ENCODE assay signal across 9 cellular contexts in genomic region chr20:23441850-23442313, GRCh38. TPM values are rescaled to one million over a fixed set of nuclear protein-coding genes. Genes with fewer than 3 reads are reported as not detected.
DNase-seq lines count a peak whose midpoint lies in the region; ATAC-seq, FAIRE-seq and TF ChIP-seq lines count a peak whose summit lies in the region.
"Had no signal": no experiment of that assay in that cellular context is flagged by ENCODE, and none has a peak within 500 bp of the region (broad histone marks: within the 10 kb centered on the region; RNA-seq: fewer than 3 reads in every experiment).

No MANE protein-coding gene starts in this region.

- H3K79me2 ChIP-seq in H1 (ENCODE audit: control insufficient read depth in 1 of 2, insufficient read depth in 2 of 2, low read length in 2 of 2) (no peaks in the 10 kb centered on the region), mesendoderm (ENCODE audit: control insufficient read depth, insufficient read depth, low read length) (no peaks in the 10 kb centered on the region)

- H3K23ac ChIP-seq in H1 (ENCODE audit: insufficient read length) (no peak overlapping the region), mesendoderm (ENCODE audit: low read length) (no peak overlapping the region)

- H3K4me3 ChIP-seq in H1 (ENCODE audit: extremely low read depth in 1 of 4, insufficient read depth in 2 of 4, low read depth in 3 of 4, low read length in 4 of 4) (no peak overlapping the region), mesendoderm (ENCODE audit: low read length) (no peak overlapping the region)

- 0 out of 2 replicates have a peak overlapping the region, but pooled peaks have one; percentile 4 for H2BK20ac ChIP-seq in H1 (ENCODE audit: low read length)

- H4K8ac ChIP-seq in H1 (ENCODE audit: extremely low read depth, insufficient read depth, low read length) (no peak overlapping the region), mesendoderm (ENCODE audit: low read depth, low read length) (no peak overlapping the region)

- peaks cover 2% of the 10 kb centered on the region; the same call in 1 of the 2 replicates for H3K23me2 ChIP-seq in H1 (ENCODE audit: low read depth, low read length)

- intact Hi-C loops in activated CD4-positive, alpha-beta memory T cell treated with anti-CD3 and anti-CD28 coated beads for 36 hours (cut with micrococcal nuclease): loop anchor here (1.0 to 10.0 kb wide), 2 partner anchors 164 to 747 kb away; no protein-coding TSS in a partner anchor

- H3K4me3 Mint-ChIP-seq in activated CD4-positive, alpha-beta memory T cell treated with anti-CD3 and anti-CD28 coated beads for 36 hours: no peak overlapping the region

- FAIRE-seq in H1 (lab: Jason Lieb, UNC): peak; percentile 100

- H3K27ac Mint-ChIP-seq in activated CD4-positive, alpha-beta memory T cell treated with anti-CD3 and anti-CD28 coated beads for 36 hours: no peak overlapping the region

- peaks cover 1% of the 10 kb centered on the region for H3K27me3 Mint-ChIP-seq in activated CD4-positive, alpha-beta memory T cell treated with anti-CD3 and anti-CD28 coated beads for 36 hours

- H3K4me1 Mint-ChIP-seq in activated CD4-positive, alpha-beta memory T cell treated with anti-CD3 and anti-CD28 coated beads for 36 hours (ENCODE audit: low read depth): no peaks in the 10 kb centered on the region

- no peak for TF ChIP-seq EP300 in H1 (IDR thresholded peaks at IDR 0.05; ENCODE audit: borderline replicate concordance in 1 of 2, low read depth in 2 of 2, low read length in 2 of 2)

- H3K9me3 ChIP-seq in H1 (ENCODE audit: insufficient read depth in 2 of 2, low read depth in 1 of 2, low read length in 1 of 2): no peaks in the 10 kb centered on the region

- no peaks in the 10 kb centered on the region for H3K9me3 Mint-ChIP-seq in activated CD4-positive, alpha-beta memory T cell treated with anti-CD3 and anti-CD28 coated beads for 36 hours

- DNase-seq in A172 (ENCODE audit: low spot score) (peak; percentile 71), GM13976 (ENCODE audit: low spot score) (peak; percentile 82), NCI-H526 (lab: John Stamatoyannopoulos, UW) (peak; percentile 80 to 90), H1 (ENCODE audit: low read depth in 1 of 2, low spot score in 2 of 2) (peak; percentile 88 to 93), mesendoderm (peak; percentile 94)
- DNase-seq in activated CD4-positive, alpha-beta memory T cell treated with anti-CD3 and anti-CD28 coated beads for 36 hours: peak; percentile 69
- DNase-seq in stimulated activated CD8-positive, alpha-beta memory T cell treated with anti-CD3 and anti-CD28 coated beads, Interleukin-7, amount 100 ng/mL, for 1 hour (ENCODE audit: low read depth in 2 of 2): peak; percentile 25 to 36

- no peak overlapping the region for H4K91ac ChIP-seq in H1 (replicated peaks; ENCODE audit: insufficient read length, low read length)

- H4K5ac ChIP-seq in H1 (ENCODE audit: insufficient read length, low read depth, low read length) (no peak overlapping the region), mesendoderm (ENCODE audit: low read length) (no peak overlapping the region)

- H2BK120ac ChIP-seq in H1 (replicated peaks; ENCODE audit: low read depth, low read length) (no peak overlapping the region), mesendoderm (ENCODE audit: low read depth, low read length) (no peak overlapping the region)

- H2BK15ac ChIP-seq in H1 (ENCODE audit: low read length): 0 out of 2 replicates have a peak overlapping the region, but pooled peaks have one; percentile 74
- H2BK15ac ChIP-seq in mesendoderm (replicated peaks; ENCODE audit: low read depth): no peak overlapping the region

- H3K36me3 ChIP-seq in H1 (ENCODE audit: control insufficient read depth in 2 of 4, insufficient read depth in 4 of 4, low read length in 3 of 4) (no peaks in the 10 kb centered on the region), mesendoderm (ENCODE audit: control insufficient read depth, insufficient read depth, low read length) (no peaks in the 10 kb centered on the region)

- no peaks in the 10 kb centered on the region for H4K20me1 ChIP-seq in H1 (replicated peaks in 1 of 2; ENCODE audit: control insufficient read depth in 1 of 2, insufficient read depth in 2 of 2, low read length in 2 of 2)

- H3K27me3 ChIP-seq in H1 (replicated peaks in 1 of 4; ENCODE audit: control insufficient read depth in 3 of 4, extremely low read depth in 1 of 4, insufficient read depth in 3 of 4, low read length in 3 of 4): no peaks in the 10 kb centered on the region
- H3K27me3 ChIP-seq in mesendoderm (ENCODE audit: insufficient read depth, low read length, poor library complexity): no peaks in the 10 kb centered on the region

- H3K36me3 Mint-ChIP-seq in activated CD4-positive, alpha-beta memory T cell treated with anti-CD3 and anti-CD28 coated beads for 36 hours: no peaks in the 10 kb centered on the region

- in situ Hi-C loops in GM13976 (cut with MboI; ENCODE audit: low sequenced_read_pairs, unreplicated experiment): loop anchor here (10.0 kb wide), 1 partner anchor 163 kb away; the partner anchor contains the start of gene CST9

- H3K4me1 ChIP-seq in H1 (replicated peaks in 1 of 4; ENCODE audit: control insufficient read depth in 3 of 4, insufficient read depth in 4 of 4, low read length in 3 of 4): no peaks in the 10 kb centered on the region; a peak in 1 of 7 replicates
- H3K4me1 ChIP-seq in mesendoderm (ENCODE audit: control insufficient read depth, low read depth, low read length): no peaks in the 10 kb centered on the region

- TF ChIP-seq RAD21 in H1 (IDR thresholded peaks at IDR 0.05 in 1 of 2, conservative IDR thresholded peaks at IDR 0.05 in 1 of 2; ENCODE audit: low read depth in 2 of 2, low read length in 2 of 2): peak; percentile 96 to 98

- TF ChIP-seq POLR2A in H1 (IDR thresholded peaks at IDR 0.05; ENCODE audit: control extremely low read depth in 1 of 2, low read depth in 2 of 2, low read length in 2 of 2): no peak

- H2AK5ac ChIP-seq in H1 (ENCODE audit: low read depth, low read length) (no peak overlapping the region), mesendoderm (ENCODE audit: low read length) (no peak overlapping the region)

- no peaks in the 10 kb centered on the region for H3K79me1 ChIP-seq in H1 (ENCODE audit: low read depth, low read length)
- no peaks in the 10 kb centered on the region for H3K79me1 ChIP-seq in mesendoderm (ENCODE audit: low read length)

- H3K18ac ChIP-seq in H1 (ENCODE audit: extremely low read depth, low read length) (no peak overlapping the region), mesendoderm (ENCODE audit: low read length) (no peak overlapping the region)

- H3K9ac ChIP-seq in H1 (replicated peaks in 1 of 4; ENCODE audit: extremely low read depth in 1 of 4, low read depth in 3 of 4, low read length in 3 of 4) (no peak overlapping the region), mesendoderm (ENCODE audit: low read length) (no peak overlapping the region)

- no peak overlapping the region for H3K14ac ChIP-seq in H1 (ENCODE audit: insufficient read length)

- WGBS in H1 (ENCODE audit: extremely low coverage in 1 of 2, insufficient coverage in 1 of 2, insufficient read length in 1 of 2, insufficient replicate concordance in 2 of 2, low coverage in 1 of 2, low lambda C conversion rate in 2 of 2, missing lambda C conversion rate in 1 of 2), 2 experiments: 34% methylated on average over 8 of the region's 8 CpGs; no CpG with 5 or more reads in 1 of the 2 experiments
- WGBS in mesendoderm (ENCODE audit: extremely low coverage, insufficient coverage, low lambda C conversion rate): no CpG with 5 or more reads among the region's 8 CpGs

- 0 out of 2 replicates have a peak overlapping the region, but pooled peaks have one; percentile 86 for H2BK5ac ChIP-seq in H1 (ENCODE audit: low read depth, low read length)
- H2BK5ac ChIP-seq in mesendoderm (ENCODE audit: low read length): no peak overlapping the region

- H2BK12ac ChIP-seq in H1 (ENCODE audit: low read depth, low read length): no peak overlapping the region

- H3K56ac ChIP-seq in H1 (replicated peaks; ENCODE audit: insufficient read length, low read depth, low read length): no peak overlapping the region
- no peak overlapping the region for H3K56ac ChIP-seq in mesendoderm (ENCODE audit: low read length)

- CTCF ChIA-PET in activated CD4-positive, alpha-beta memory T cell treated with anti-CD3 and anti-CD28 coated beads for 36 hours (lab: Charles Lee): interaction anchor here (0.6 to 4.4 kb wide), 15 partner anchors 8 to 1750 kb away, joined by 3 to 50 read pairs (median 3); partner anchors contain the start of genes CST11, CST9 and NAPB
- CTCF ChIA-PET in H1 (lab: Charles Lee; ENCODE audit: partially characterized antibody): interaction anchor here (0.6 to 18.9 kb wide), 35 partner anchors 8 to 930 kb away, joined by 3 to 328 read pairs (median 4); partner anchors contain the start of genes CST11, CST3, CST9 and CST9L

- H3K27ac ChIP-seq in H1 (ENCODE audit: low read depth, low read length) (no peak overlapping the region), mesendoderm (ENCODE audit: low read depth, low read length) (no peak overlapping the region)

- H2AFZ ChIP-seq in H1 (ENCODE audit: low read length): peak overlapping the region; percentile 62; the same call in 1 of the 2 replicates

- H3K4ac ChIP-seq in H1 (replicated peaks; ENCODE audit: insufficient read length, low read depth, low read length): no peak overlapping the region
- H3K4ac ChIP-seq in mesendoderm (ENCODE audit: low read depth, low read length): no peak overlapping the region

- no peak overlapping the region for H3K4me2 ChIP-seq in H1 (ENCODE audit: insufficient read depth in 1 of 2, low read depth in 2 of 2, low read length in 2 of 2)
- H3K4me2 ChIP-seq in mesendoderm (ENCODE audit: low read length): no peak overlapping the region

- TF ChIP-seq CTCF in GM13976 (IDR thresholded peaks at IDR 0.05; ENCODE audit: borderline replicate concordance, control extremely low read depth, extremely low read depth, insufficient read depth, missing control alignments): peak; percentile 85
- peak; percentile 88 to 97 (median 88) for TF ChIP-seq CTCF in H1 (IDR thresholded peaks at IDR 0.05; ENCODE audit: control extremely low read depth in 1 of 3, insufficient read depth in 1 of 3, low read depth in 1 of 3, low read length in 3 of 3)

- POLR2A ChIA-PET in activated CD4-positive, alpha-beta memory T cell treated with anti-CD3 and anti-CD28 coated beads for 36 hours (lab: Charles Lee): no interaction called here
- POLR2A ChIA-PET in H1 (lab: Charles Lee; ENCODE audit: partially characterized antibody): interaction anchor here (1.5 to 1.8 kb wide), 2 partner anchors 20 to 39 kb away, joined by 3 to 4 read pairs; no protein-coding TSS in a partner anchor

- ATAC-seq in HG03175 (IDR thresholded peaks at IDR 0.05; ENCODE audit: unreplicated experiment): peak; percentile 74

RNA-seq across cellular contexts. Expression of gene CSTL1, which starts 2.4 kb away (rescaled TPM):
- not detected in 2 replicates for total RNA-seq in A172 (2014; rRNA removed; shearing (Covaris generic))
- not detected for total RNA-seq in activated CD4-positive, alpha-beta memory T cell treated with anti-CD3 and anti-CD28 coated beads for 36 hours
- not detected in 2 replicates for total RNA-seq in H1 (2021; fragmentation: NEBNext Ultra II Directional; extraction: Animal tissue kit (Norgen Biotek cat#: 25700))
- polyA plus RNA-seq in H1 (2011; rRNA removed): not detected in 2 replicates
- not detected for polyA plus RNA-seq in H1 (2011; cell fraction: cytosol; rRNA removed)
- not detected for polyA plus RNA-seq in H1 (2011; cell fraction: nucleus; rRNA removed)
- not detected in 4 replicates for polyA plus RNA-seq in H1 (2012, experiment 1 of 2)
- polyA plus RNA-seq in H1 (2012, experiment 2 of 2): not detected
- polyA plus RNA-seq in H1 (2013, experiment 1 of 2): not detected
- not detected for polyA plus RNA-seq in H1 (2013, experiment 2 of 2)
- polyA minus RNA-seq in H1 (2011; rRNA and poly(A)+ RNA removed): not detected in 2 replicates
- polyA minus RNA-seq in H1 (2011; cell fraction: cytosol; rRNA and poly(A)+ RNA removed): not detected
- not detected for polyA minus RNA-seq in H1 (2011; cell fraction: nucleus; rRNA and poly(A)+ RNA removed)
- not detected for polyA plus RNA-seq in mesendoderm (2013, experiment 1 of 2)
- not detected for polyA plus RNA-seq in mesendoderm (2013, experiment 2 of 2)
- total RNA-seq: subcutaneous adipose tissue had no signal

RNA-seq across cellular contexts. Expression of gene CST11, which starts 10.8 kb away (rescaled TPM):
- total RNA-seq in A172 (2014; rRNA removed; shearing (Covaris generic)): not detected in 2 replicates
- total RNA-seq in activated CD4-positive, alpha-beta memory T cell treated with anti-CD3 and anti-CD28 coated beads for 36 hours: not detected
- not detected in 2 replicates for total RNA-seq in H1 (2021; fragmentation: NEBNext Ultra II Directional; extraction: Animal tissue kit (Norgen Biotek cat#: 25700))
- polyA plus RNA-seq in H1 (2011; rRNA removed): 0.72 and 2.0 TPM in 2 replicates
- polyA plus RNA-seq in H1 (2011; cell fraction: cytosol; rRNA removed): 1.2 TPM
- polyA plus RNA-seq in H1 (2011; cell fraction: nucleus; rRNA removed): 0.81 TPM
- polyA plus RNA-seq in H1 (2012, experiment 1 of 2): 0.79 to 2.8 TPM (median 2.4 TPM) in 4 replicates
- polyA plus RNA-seq in H1 (2012, experiment 2 of 2): not detected
- polyA plus RNA-seq in H1 (2013, experiment 1 of 2): not detected
- polyA plus RNA-seq in H1 (2013, experiment 2 of 2): 0.22 TPM
- not detected in 2 replicates for polyA minus RNA-seq in H1 (2011; rRNA and poly(A)+ RNA removed)
- not detected for polyA minus RNA-seq in H1 (2011; cell fraction: cytosol; rRNA and poly(A)+ RNA removed)
- polyA minus RNA-seq in H1 (2011; cell fraction: nucleus; rRNA and poly(A)+ RNA removed): not detected
- 0.46 TPM for polyA plus RNA-seq in mesendoderm (2013, experiment 1 of 2)
- polyA plus RNA-seq in mesendoderm (2013, experiment 2 of 2): 0.71 TPM
- total RNA-seq: subcutaneous adipose tissue had no signal

RNA-seq across cellular contexts. Expression of gene NAPB, which starts 20.6 kb away (rescaled TPM):
- total RNA-seq in A172 (2014; rRNA removed; shearing (Covaris generic)): 6.4 and 6.6 TPM in 2 replicates
- total RNA-seq in activated CD4-positive, alpha-beta memory T cell treated with anti-CD3 and anti-CD28 coated beads for 36 hours: 1 to 10 TPM; 7.3 to 7.6 TPM
- 12.3 and 12.8 TPM in 2 replicates for total RNA-seq in H1 (2021; fragmentation: NEBNext Ultra II Directional; extraction: Animal tissue kit (Norgen Biotek cat#: 25700))
- 3.5 and 6.2 TPM in 2 replicates for polyA plus RNA-seq in H1 (2011; rRNA removed)
- 9.2 TPM for polyA plus RNA-seq in H1 (2011; cell fraction: cytosol; rRNA removed)
- 4.4 TPM for polyA plus RNA-seq in H1 (2011; cell fraction: nucleus; rRNA removed)
- 6.8 to 9.9 TPM (median 8.6 TPM) in 4 replicates for polyA plus RNA-seq in H1 (2012, experiment 1 of 2)
- polyA plus RNA-seq in H1 (2012, experiment 2 of 2): 0.73 TPM
- polyA plus RNA-seq in H1 (2013, experiment 1 of 2): 6.0 TPM
- 5.6 TPM for polyA plus RNA-seq in H1 (2013, experiment 2 of 2)
- 7.5 and 9.9 TPM in 2 replicates for polyA minus RNA-seq in H1 (2011; rRNA and poly(A)+ RNA removed)
- polyA minus RNA-seq in H1 (2011; cell fraction: cytosol; rRNA and poly(A)+ RNA removed): 7.9 TPM
- 18.6 TPM for polyA minus RNA-seq in H1 (2011; cell fraction: nucleus; rRNA and poly(A)+ RNA removed)
- 4.2 TPM for polyA plus RNA-seq in mesendoderm (2013, experiment 1 of 2)
- 4.4 TPM for polyA plus RNA-seq in mesendoderm (2013, experiment 2 of 2)

RNA-seq across cellular contexts. Expression of gene CST8, which starts 49.0 kb away (rescaled TPM):
- total RNA-seq in A172 (2014; rRNA removed; shearing (Covaris generic)): not detected in 2 replicates
- total RNA-seq in activated CD4-positive, alpha-beta memory T cell treated with anti-CD3 and anti-CD28 coated beads for 36 hours: not detected
- total RNA-seq in H1 (2021; fragmentation: NEBNext Ultra II Directional; extraction: Animal tissue kit (Norgen Biotek cat#: 25700)): not detected in 2 replicates
- not detected in 2 replicates for polyA plus RNA-seq in H1 (2011; rRNA removed)
- not detected for polyA plus RNA-seq in H1 (2011; cell fraction: cytosol; rRNA removed)
- not detected for polyA plus RNA-seq in H1 (2011; cell fraction: nucleus; rRNA removed)
- polyA plus RNA-seq in H1 (2012, experiment 1 of 2): not detected in 4 replicates
- polyA plus RNA-seq in H1 (2012, experiment 2 of 2): not detected
- not detected for polyA plus RNA-seq in H1 (2013, experiment 1 of 2)
- not detected for polyA plus RNA-seq in H1 (2013, experiment 2 of 2)
- polyA minus RNA-seq in H1 (2011; rRNA and poly(A)+ RNA removed): not detected in 2 replicates
- not detected for polyA minus RNA-seq in H1 (2011; cell fraction: cytosol; rRNA and poly(A)+ RNA removed)
- polyA minus RNA-seq in H1 (2011; cell fraction: nucleus; rRNA and poly(A)+ RNA removed): not detected
- not detected for polyA plus RNA-seq in mesendoderm (2013, experiment 1 of 2)
- not detected for polyA plus RNA-seq in mesendoderm (2013, experiment 2 of 2)
- total RNA-seq: subcutaneous adipose tissue had no signal

Comparison
In these comparisons a context has a peak if more than half of its experiments do, and no peak if none do; other contexts are left out.
1. DNase-seq: peak in every context shown above with its lines; median percentile 94 in mesendoderm; 90 in H1; 85 in NCI-H526; 82 in GM13976; 71 in A172; 69 in activated CD4-positive, alpha-beta memory T cell treated with anti-CD3 and anti-CD28 coated beads for 36 hours; 30 in stimulated activated CD8-positive, alpha-beta memory T cell treated with anti-CD3 and anti-CD28 coated beads, Interleukin-7, amount 100 ng/mL, for 1 hour.